In genomic region chr20:38779247-38780097, GRCh38 we compare ENCODE assay signal across 20 cellular contexts. TPM values are rescaled to one million over a fixed set of nuclear protein-coding genes. Genes with fewer than 3 reads are reported as not detected.
DNase-seq lines count a peak whose midpoint lies in the region; TF ChIP-seq lines count a peak whose summit lies in the region.
"Had no signal": no experiment of that assay in that cellular context is flagged by ENCODE, and none has a peak within 500 bp of the region (broad histone marks: within the 10 kb centered on the region; RNA-seq: fewer than 3 reads in every experiment).

No MANE protein-coding gene starts in this region.

- peak overlapping the region; percentile 67 for H3K9ac ChIP-seq in endodermal cell (ENCODE audit: extremely low read depth, low read length, poor library complexity, severe bottlenecking)

- H3K9me3 Mint-ChIP-seq in endodermal cell (peaks cover 3% of the 10 kb centered on the region), nephron progenitor cell (peaks cover 2% of the 10 kb centered on the region)
- H3K9me3 Mint-ChIP-seq: natural killer cell treated with Interleukin-12 subunit alpha and Interleukin-12 subunit beta and Interleukin-15 and Interleukin-18, amount 100 ng/mL, for 72 hours had no signal

- H3K4me1 ChIP-seq in endodermal cell (ENCODE audit: control insufficient read depth, insufficient read depth, low read length), result no peaks in the 10 kb centered on the region
- H3K4me1 ChIP-seq: heart left ventricle, lower lobe of right lung, upper lobe of left lung had no signal

- in situ Hi-C loops in GM13976 (cut with MboI; ENCODE audit: low sequenced_read_pairs, unreplicated experiment), result no loop called here

- 21 to 26% methylated on average over 13 to 19 of the region's 19 CpGs for WGBS in endodermal cell (ENCODE audit: insufficient coverage in 1 of 2, insufficient read length in 1 of 2), 2 experiments

- H3K27ac Mint-ChIP-seq in endodermal cell (peak overlapping the region; percentile 95), nephron progenitor cell (peak overlapping the region; percentile 70)

- peak overlapping the region; percentile 45 for H3K27ac ChIP-seq in endodermal cell (ENCODE audit: low read depth, low read length)
- H3K27ac ChIP-seq: esophagus squamous epithelium, heart left ventricle, lower lobe of right lung, upper lobe of left lung had no signal

- H3K4me3 ChIP-seq in H7 (ENCODE audit: insufficient read depth, low read depth, low read length), result no peak overlapping the region; the same call in 1 of the 2 replicates
- H3K4me3 ChIP-seq in endodermal cell (ENCODE audit: low read length), result peak overlapping the region; percentile 71
- H3K4me3 ChIP-seq: esophagus squamous epithelium, heart left ventricle, lower lobe of right lung, upper lobe of left lung had no signal

- H3K4me1 Mint-ChIP-seq in endodermal cell (peaks cover 10% of the 10 kb centered on the region), nephron progenitor cell (peaks cover 10% of the 10 kb centered on the region)

- H3K36me3 ChIP-seq in H7 (replicated peaks; ENCODE audit: control insufficient read depth, insufficient read depth, low read length) (no peaks in the 10 kb centered on the region; the same call in 1 of the 2 replicates), endodermal cell (ENCODE audit: control insufficient read depth, insufficient read depth, low read length) (peaks cover 12% of the 10 kb centered on the region)

- H3K27me3 ChIP-seq in H7 (ENCODE audit: control insufficient read depth, insufficient read depth, low read length) (no peaks in the 10 kb centered on the region), endodermal cell (ENCODE audit: control insufficient read depth, insufficient read depth, low read length, poor library complexity, severe bottlenecking) (no peaks in the 10 kb centered on the region)
- H3K27me3 ChIP-seq: esophagus squamous epithelium, heart left ventricle, upper lobe of left lung had no signal

- TF ChIP-seq CTCF in endodermal cell (conservative IDR thresholded peaks at IDR 0.05) (no peak), nephron progenitor cell (IDR thresholded peaks at IDR 0.05) (no peak), GM13976 (IDR thresholded peaks at IDR 0.05; ENCODE audit: borderline replicate concordance, control extremely low read depth, extremely low read depth, insufficient read depth, missing control alignments) (no peak)

- H3K27me3 Mint-ChIP-seq in endodermal cell (ENCODE audit: insufficient read depth) (no peaks in the 10 kb centered on the region), nephron progenitor cell (ENCODE audit: low read depth, poor library complexity) (peaks cover 5% of the 10 kb centered on the region)
- H3K27me3 Mint-ChIP-seq: natural killer cell treated with Interleukin-12 subunit alpha and Interleukin-12 subunit beta and Interleukin-15 and Interleukin-18, amount 100 ng/mL, for 72 hours had no signal

- H3K4me3 Mint-ChIP-seq in endodermal cell (peak overlapping the region; percentile 41), nephron progenitor cell (peak overlapping the region; percentile 62)
- H3K4me3 Mint-ChIP-seq: natural killer cell treated with Interleukin-12 subunit alpha and Interleukin-12 subunit beta and Interleukin-15 and Interleukin-18, amount 100 ng/mL, for 72 hours had no signal

- DNase-seq in H7 (peak; percentile 64), NCI-H146 treated with DMSO at 0.1 percent for 48 hours (lab: John Stamatoyannopoulos, UW; ENCODE audit: unreplicated experiment) (peak; percentile 10), endodermal cell (peak; percentile 90), nephron progenitor cell (no peak), NCI-H2196 (lab: John Stamatoyannopoulos, UW; ENCODE audit: unreplicated experiment) (no peak), NK-92 (lab: John Stamatoyannopoulos, UW; ENCODE audit: unreplicated experiment) (no peak), GM13976 (ENCODE audit: low spot score) (no peak)
- DNase-seq: activated CD8-positive, alpha-beta memory T cell treated with anti-CD3 and anti-CD28 coated beads for 24 hours; activated gamma-delta T cell treated with Interleukin-2 at 50 U/mL for 16 hours; AML-193; esophagus squamous epithelium; GOT3; heart left ventricle; lower lobe of right lung; NCI-H1048; NCI-H345; stimulated activated CD4-positive, alpha-beta T cell treated with anti-CD3 and anti-CD28 coated beads, Interleukin-2, amount 100 ng/mL, for 24 hours; upper lobe of left lung had no signal

- peaks cover 7% of the 10 kb centered on the region for H3K9me3 ChIP-seq in endodermal cell (ENCODE audit: control insufficient read depth, low read length)
- H3K9me3 ChIP-seq: esophagus squamous epithelium, heart left ventricle, lower lobe of right lung, upper lobe of left lung had no signal

- peaks cover 23% of the 10 kb centered on the region for H3K36me3 Mint-ChIP-seq in endodermal cell (ENCODE audit: low read depth)
- peaks cover 25% of the 10 kb centered on the region for H3K36me3 Mint-ChIP-seq in nephron progenitor cell (ENCODE audit: low read depth)

RNA-seq across cellular contexts. Expression of gene PPP1R16B, which starts 26.0 kb away (rescaled TPM):
- total RNA-seq in H7 (2014; rRNA removed; shearing (Covaris generic)), result 19.8 and 23.6 TPM in 2 replicates
- 10 to 100 TPM in 1 of 2 donors, 1 to 10 TPM in 1; 6.7 to 15.3 TPM for total RNA-seq in endodermal cell
- 2.5 TPM for polyA plus RNA-seq in endodermal cell (2013, experiment 1 of 2)
- 2.3 TPM for polyA plus RNA-seq in endodermal cell (2013, experiment 2 of 2)

RNA-seq across cellular contexts. Expression of gene ACTR5, which starts 31.2 kb away (rescaled TPM):
- 16.0 and 17.0 TPM in 2 replicates for total RNA-seq in H7 (2014; rRNA removed; shearing (Covaris generic))
- total RNA-seq in endodermal cell, result 10 to 100 TPM in 1 of 2 donors, 1 to 10 TPM in 1; 7.9 to 11.2 TPM
- polyA plus RNA-seq in endodermal cell (2013, experiment 1 of 2), result 11.4 TPM
- 10.0 TPM for polyA plus RNA-seq in endodermal cell (2013, experiment 2 of 2)

RNA-seq across cellular contexts. Expression of gene SLC32A1, which starts 55.2 kb away (rescaled TPM):
- total RNA-seq in H7 (2014; rRNA removed; shearing (Covaris generic)), result 0.07 TPM in 1 of 2 replicates, not detected in the other
- total RNA-seq in endodermal cell, result not detected
- polyA plus RNA-seq in endodermal cell (2013, experiment 1 of 2), result 0.64 TPM
- 0.37 TPM for polyA plus RNA-seq in endodermal cell (2013, experiment 2 of 2)
- total RNA-seq: dermis microvascular lymphatic vessel endothelial cell; esophagus squamous epithelium; heart left ventricle; lower lobe of right lung; natural killer cell treated with Interleukin-12 subunit alpha and Interleukin-12 subunit beta and Interleukin-15 and Interleukin-18, amount 100 ng/mL, for 72 hours; upper lobe of left lung had no signal
- polyA plus RNA-seq: heart left ventricle had no signal

Comparison
In these comparisons a context has a peak if more than half of its experiments do, and no peak if none do; other contexts are left out.
1. DNase-seq: peak in H7 (single experiment), NCI-H146 treated with DMSO at 0.1 percent for 48 hours (single experiment) and endodermal cell (single experiment); none in nephron progenitor cell (single experiment), NCI-H2196 (single experiment), NK-92 (single experiment) and GM13976 (single experiment).